Comparison of ENCODE assay signal across 12 cellular contexts in the genomic region with DNA sequence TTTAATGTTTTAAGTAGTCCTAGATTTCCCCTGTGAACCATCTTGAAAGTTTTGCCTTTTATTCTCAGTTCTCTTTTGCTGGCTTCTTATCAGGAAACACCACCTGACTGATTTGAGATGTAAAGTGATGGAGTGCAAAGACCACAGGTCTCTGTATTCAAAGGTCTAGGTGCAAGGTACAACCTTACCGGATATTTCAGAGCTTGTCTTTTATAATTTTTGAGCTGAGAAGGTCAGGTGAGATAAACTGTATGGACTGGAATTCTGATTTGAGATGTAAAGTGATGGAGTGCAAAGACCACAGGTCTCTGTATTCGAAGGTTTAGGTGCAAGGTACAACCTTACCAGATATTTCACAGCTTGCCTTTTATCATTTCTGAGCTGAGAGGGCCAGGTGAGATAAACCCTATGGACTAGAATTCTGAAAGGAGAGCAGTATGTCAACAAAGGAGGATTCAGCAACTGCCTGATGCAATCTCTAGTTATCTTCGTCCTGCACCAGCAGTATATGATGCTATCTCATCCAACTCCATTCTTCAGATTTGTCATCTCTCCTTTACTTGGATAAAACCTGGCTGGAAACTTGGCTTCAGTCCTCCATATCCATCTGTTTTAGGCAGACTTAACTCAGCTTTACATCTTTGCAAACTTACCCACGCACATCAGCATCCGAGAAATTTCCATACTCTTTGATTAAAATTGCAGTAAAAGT.
DNase-seq lines count a peak whose midpoint lies in the region; ATAC-seq lines count a peak whose summit lies in the region.
"Had no signal": no experiment of that assay in that cellular context is flagged by ENCODE, and none has a peak within 500 bp of the region (broad histone marks: within the 10 kb centered on the region; RNA-seq: fewer than 3 reads in every experiment).

No MANE protein-coding gene starts in this region.

- POLR2A ChIA-PET in activated CD4-positive, alpha-beta memory T cell treated with anti-CD3 and anti-CD28 coated beads for 36 hours (lab: Charles Lee) = interaction anchor here (0.6 kb wide), 1 partner anchor 247 kb away, joined by 3 read pairs; no protein-coding TSS in a partner anchor
- POLR2A ChIA-PET in activated CD4-positive, alpha-beta memory T cell treated with anti-CD3 and anti-CD28 coated beads, Interleukin-2, amount 10 ng/mL, durations not matched to agents 7 days and 5 days (lab: Charles Lee) = no interaction called here

- no peak overlapping the region for H3K4me3 Mint-ChIP-seq in activated CD4-positive, alpha-beta memory T cell treated with anti-CD3 and anti-CD28 coated beads for 36 hours
- no peak overlapping the region for H3K4me3 Mint-ChIP-seq in activated CD4-positive, alpha-beta memory T cell treated with anti-CD3 and anti-CD28 coated beads, Interleukin-2, amount 10 ng/mL, durations not matched to agents 7 days and 5 days
- peak overlapping the region; percentile 28 for H3K4me3 Mint-ChIP-seq in T-helper 17 cell

- H3K36me3 Mint-ChIP-seq in activated CD4-positive, alpha-beta memory T cell treated with anti-CD3 and anti-CD28 coated beads for 36 hours = no peaks in the 10 kb centered on the region
- H3K36me3 Mint-ChIP-seq in activated CD4-positive, alpha-beta memory T cell treated with anti-CD3 and anti-CD28 coated beads, Interleukin-2, amount 10 ng/mL, durations not matched to agents 7 days and 5 days (ENCODE audit: low read depth) = peaks cover 12% of the 10 kb centered on the region
- no peaks in the 10 kb centered on the region for H3K36me3 Mint-ChIP-seq in T-helper 17 cell (ENCODE audit: low read depth)

- CTCF ChIA-PET in activated CD4-positive, alpha-beta memory T cell treated with anti-CD3 and anti-CD28 coated beads for 36 hours (lab: Charles Lee) = interaction anchor here (0.6 to 1.0 kb wide), 2 partner anchors 21 to 39 kb away, joined by 3 read pairs; no protein-coding TSS in a partner anchor
- CTCF ChIA-PET in activated CD4-positive, alpha-beta memory T cell treated with anti-CD3 and anti-CD28 coated beads, Interleukin-2, amount 10 ng/mL, durations not matched to agents 7 days and 5 days (lab: Charles Lee) = interaction anchor here (0.8 to 2.9 kb wide), 2 partner anchors 14 to 17 kb away, joined by 3 to 12 read pairs; no protein-coding TSS in a partner anchor

- no peak for DNase-seq in activated CD4-positive, alpha-beta memory T cell treated with anti-CD3 and anti-CD28 coated beads for 36 hours
- no peak for DNase-seq in activated CD4-positive, alpha-beta memory T cell treated with anti-CD3 and anti-CD28 coated beads, Interleukin-2, amount 10 ng/mL, durations not matched to agents 7 days and 5 days
- DNase-seq in T-helper 17 cell = no peak
- peak; percentile 31 for DNase-seq in germinal center (ENCODE audit: low spot score)
- DNase-seq in superior temporal gyrus (ENCODE audit: extremely low spot score) = peak; percentile 71
- DNase-seq in NCI-H1105 treated with DMSO at 0.1 percent for 48 hours (lab: John Stamatoyannopoulos, UW) = no peak
- DNase-seq: HCEC 1CT, head of caudate nucleus, NCI-H748 treated with DMSO at 0.1 percent for 48 hours had no signal

- ATAC-seq in T-helper 17 cell (no peak), GM18520 (IDR thresholded peaks at IDR 0.05; ENCODE audit: unreplicated experiment) (no peak), GM21619 (IDR thresholded peaks at IDR 0.05; ENCODE audit: unreplicated experiment) (no peak)

- intact Hi-C loops in activated CD4-positive, alpha-beta memory T cell treated with anti-CD3 and anti-CD28 coated beads for 36 hours (cut with micrococcal nuclease) = loop anchor here (5.0 kb wide), 1 partner anchor 262 kb away; no protein-coding TSS in a partner anchor

- no peaks in the 10 kb centered on the region for H3K9me3 Mint-ChIP-seq in activated CD4-positive, alpha-beta memory T cell treated with anti-CD3 and anti-CD28 coated beads for 36 hours
- H3K9me3 Mint-ChIP-seq in activated CD4-positive, alpha-beta memory T cell treated with anti-CD3 and anti-CD28 coated beads, Interleukin-2, amount 10 ng/mL, durations not matched to agents 7 days and 5 days = no peaks in the 10 kb centered on the region

- H3K4me1 Mint-ChIP-seq in activated CD4-positive, alpha-beta memory T cell treated with anti-CD3 and anti-CD28 coated beads for 36 hours (ENCODE audit: low read depth) = peaks cover 46% of the 10 kb centered on the region
- H3K4me1 Mint-ChIP-seq in activated CD4-positive, alpha-beta memory T cell treated with anti-CD3 and anti-CD28 coated beads, Interleukin-2, amount 10 ng/mL, durations not matched to agents 7 days and 5 days = peaks cover 49% of the 10 kb centered on the region
- H3K4me1 Mint-ChIP-seq in T-helper 17 cell = peaks cover 41% of the 10 kb centered on the region

- H3K27ac Mint-ChIP-seq in activated CD4-positive, alpha-beta memory T cell treated with anti-CD3 and anti-CD28 coated beads for 36 hours = peak overlapping the region; percentile 65
- no peak overlapping the region for H3K27ac Mint-ChIP-seq in activated CD4-positive, alpha-beta memory T cell treated with anti-CD3 and anti-CD28 coated beads, Interleukin-2, amount 10 ng/mL, durations not matched to agents 7 days and 5 days
- peak overlapping the region; percentile 97 for H3K27ac Mint-ChIP-seq in T-helper 17 cell

- no peaks in the 10 kb centered on the region for H3K9me3 ChIP-seq in T-helper 17 cell (ENCODE audit: control insufficient read depth, low read length, poor library complexity, severe bottlenecking)
- H3K9me3 ChIP-seq: right atrium auricular region had no signal

- H3K27me3 Mint-ChIP-seq in activated CD4-positive, alpha-beta memory T cell treated with anti-CD3 and anti-CD28 coated beads for 36 hours = no peaks in the 10 kb centered on the region
- H3K27me3 Mint-ChIP-seq in activated CD4-positive, alpha-beta memory T cell treated with anti-CD3 and anti-CD28 coated beads, Interleukin-2, amount 10 ng/mL, durations not matched to agents 7 days and 5 days = no peaks in the 10 kb centered on the region
- H3K27me3 Mint-ChIP-seq in T-helper 17 cell = no peaks in the 10 kb centered on the region

Comparison
In these comparisons a context has a peak if more than half of its experiments do, and no peak if none do; other contexts are left out.
1. DNase-seq: peak in germinal center (single experiment) and superior temporal gyrus (single experiment); none in activated CD4-positive, alpha-beta memory T cell treated with anti-CD3 and anti-CD28 coated beads for 36 hours (single experiment), activated CD4-positive, alpha-beta memory T cell treated with anti-CD3 and anti-CD28 coated beads, Interleukin-2, amount 10 ng/mL, durations not matched to agents 7 days and 5 days (single experiment), T-helper 17 cell (0 of 3) and NCI-H1105 treated with DMSO at 0.1 percent for 48 hours (single experiment).